8 cellular contexts compared by ENCODE assay signal in the genomic region with DNA sequence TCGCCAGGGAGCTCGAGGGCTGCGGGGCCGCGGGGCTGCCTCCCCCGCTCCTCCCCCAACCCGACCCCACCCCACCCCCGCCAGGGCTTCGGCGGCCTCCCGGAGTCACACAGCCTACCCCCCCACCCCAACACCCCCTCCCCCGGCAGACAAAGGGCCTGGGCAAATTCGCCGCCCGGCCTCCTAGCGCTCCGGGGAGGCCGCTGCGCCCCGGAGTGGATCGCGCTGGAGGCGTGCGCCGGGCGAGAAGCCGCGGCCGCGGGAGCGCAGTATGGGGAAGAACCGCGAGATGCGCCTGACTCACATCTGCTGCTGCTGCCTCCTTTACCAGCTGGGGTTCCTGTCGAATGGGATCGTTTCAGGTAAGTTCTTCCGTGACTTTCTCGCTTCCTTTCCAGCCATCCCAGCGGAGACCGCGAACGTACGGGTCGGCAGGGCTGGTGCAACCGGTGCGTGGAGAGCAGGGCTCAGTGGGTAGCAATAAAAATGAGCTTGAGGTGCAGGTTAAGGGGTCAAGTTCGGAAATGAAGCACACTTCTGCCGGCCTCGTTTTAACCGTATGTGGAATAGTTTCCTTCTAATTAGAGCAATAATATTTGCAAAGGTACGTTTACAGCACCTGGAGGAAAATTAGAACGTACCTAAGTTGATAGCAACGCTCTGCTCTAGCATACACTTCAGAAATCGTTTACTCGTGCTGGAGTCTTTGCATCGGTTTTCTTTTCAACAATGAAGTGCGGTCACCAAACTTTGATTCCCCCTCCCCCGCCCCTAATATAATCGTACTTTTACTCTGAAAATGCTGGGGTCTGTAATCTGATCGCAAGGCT. TPM values are rescaled to one million over a fixed set of nuclear protein-coding genes. Genes with fewer than 3 reads are reported as not detected.
A peak's percentile ranks its signal among the peaks of the same experiment; 100 is the strongest.
DNase-seq lines count a peak whose midpoint lies in the region; ATAC-seq and TF ChIP-seq lines count a peak whose summit lies in the region.

A gene with protein sequence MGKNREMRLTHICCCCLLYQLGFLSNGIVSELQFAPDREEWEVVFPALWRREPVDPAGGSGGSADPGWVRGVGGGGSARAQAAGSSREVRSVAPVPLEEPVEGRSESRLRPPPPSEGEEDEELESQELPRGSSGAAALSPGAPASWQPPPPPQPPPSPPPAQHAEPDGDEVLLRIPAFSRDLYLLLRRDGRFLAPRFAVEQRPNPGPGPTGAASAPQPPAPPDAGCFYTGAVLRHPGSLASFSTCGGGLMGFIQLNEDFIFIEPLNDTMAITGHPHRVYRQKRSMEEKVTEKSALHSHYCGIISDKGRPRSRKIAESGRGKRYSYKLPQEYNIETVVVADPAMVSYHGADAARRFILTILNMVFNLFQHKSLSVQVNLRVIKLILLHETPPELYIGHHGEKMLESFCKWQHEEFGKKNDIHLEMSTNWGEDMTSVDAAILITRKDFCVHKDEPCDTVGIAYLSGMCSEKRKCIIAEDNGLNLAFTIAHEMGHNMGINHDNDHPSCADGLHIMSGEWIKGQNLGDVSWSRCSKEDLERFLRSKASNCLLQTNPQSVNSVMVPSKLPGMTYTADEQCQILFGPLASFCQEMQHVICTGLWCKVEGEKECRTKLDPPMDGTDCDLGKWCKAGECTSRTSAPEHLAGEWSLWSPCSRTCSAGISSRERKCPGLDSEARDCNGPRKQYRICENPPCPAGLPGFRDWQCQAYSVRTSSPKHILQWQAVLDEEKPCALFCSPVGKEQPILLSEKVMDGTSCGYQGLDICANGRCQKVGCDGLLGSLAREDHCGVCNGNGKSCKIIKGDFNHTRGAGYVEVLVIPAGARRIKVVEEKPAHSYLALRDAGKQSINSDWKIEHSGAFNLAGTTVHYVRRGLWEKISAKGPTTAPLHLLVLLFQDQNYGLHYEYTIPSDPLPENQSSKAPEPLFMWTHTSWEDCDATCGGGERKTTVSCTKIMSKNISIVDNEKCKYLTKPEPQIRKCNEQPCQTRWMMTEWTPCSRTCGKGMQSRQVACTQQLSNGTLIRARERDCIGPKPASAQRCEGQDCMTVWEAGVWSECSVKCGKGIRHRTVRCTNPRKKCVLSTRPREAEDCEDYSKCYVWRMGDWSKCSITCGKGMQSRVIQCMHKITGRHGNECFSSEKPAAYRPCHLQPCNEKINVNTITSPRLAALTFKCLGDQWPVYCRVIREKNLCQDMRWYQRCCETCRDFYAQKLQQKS (plus strand): TSS at position 178 of the 830 bp plus-strand sequence. CDS start 94 bp downstream, at position 272.

- H3K36me3 ChIP-seq in HUES48 (ENCODE audit: control insufficient read depth, insufficient read depth, low read length): peaks cover 3% of the 10 kb centered on the region; the same call in 1 of the 2 replicates
- H3K36me3 ChIP-seq in heart right ventricle: no peaks in the 10 kb centered on the region
- no peaks in the 10 kb centered on the region for H3K36me3 ChIP-seq in rectal smooth muscle tissue (ENCODE audit: control insufficient read depth, insufficient read depth, low read length)

- no peak for TF ChIP-seq CTCF in heart right ventricle (IDR thresholded peaks at IDR 0.05)

- peak; percentile 56 for ATAC-seq in GM18909 (IDR thresholded peaks at IDR 0.05; ENCODE audit: poor library complexity, unreplicated experiment)
- ATAC-seq in activated naive CD4-positive, alpha-beta T cell treated with anti-CD3 and anti-CD28 coated beads, Interleukin-2, amount 50 U/mL, for 72 hours: peak; percentile 48 to 90
- peak in 7 of 8 donors; percentile 54 to 81 (median 76) for ATAC-seq in heart right ventricle

- peak within 1 kb of the TSS; percentile 91 for H3K9ac ChIP-seq in HUES48 (ENCODE audit: low read depth, low read length)
- no peak within 1 kb of the TSS for H3K9ac ChIP-seq in rectal smooth muscle tissue (ENCODE audit: low read length)

- intact Hi-C loops in heart right ventricle (cut with DNase I): no loop called here

- H3K9me3 ChIP-seq in HUES48 (ENCODE audit: control insufficient read depth, insufficient read depth, low read length): no peaks in the 10 kb centered on the region
- no peaks in the 10 kb centered on the region for H3K9me3 ChIP-seq in heart right ventricle

- peak in 1 of 2 donors; percentile 23 for DNase-seq in activated naive CD4-positive, alpha-beta T cell treated with anti-CD3 and anti-CD28 coated beads, Interleukin-2, amount 50 U/mL, for 72 hours (ENCODE audit: low spot score in 2 of 2)
- DNase-seq in heart right ventricle (peak in 1 of 2 donors; percentile 24), activated gamma-delta T cell (lab: John Stamatoyannopoulos, UW) (no peak), NCI-H146 (lab: John Stamatoyannopoulos, UW) (no peak), mesenteric fat pad (ENCODE audit: low spot score) (no peak)

- H3K27ac ChIP-seq in HUES48 (ENCODE audit: low read depth, low read length) (peak within 1 kb of the TSS; percentile 70), heart right ventricle (peak within 1 kb of the TSS in 6 of 10 donors; percentile 31 to 66 (median 53)), rectal smooth muscle tissue (ENCODE audit: low read depth, low read length) (no peak within 1 kb of the TSS)

- peaks cover 6% of the 10 kb centered on the region in 2 donors for H3K9me3 Mint-ChIP-seq in activated naive CD4-positive, alpha-beta T cell treated with anti-CD3 and anti-CD28 coated beads, Interleukin-2, amount 50 U/mL, for 72 hours

- peaks cover 7 to 24% of the 10 kb centered on the region in 2 donors for H3K36me3 Mint-ChIP-seq in activated naive CD4-positive, alpha-beta T cell treated with anti-CD3 and anti-CD28 coated beads, Interleukin-2, amount 50 U/mL, for 72 hours

- H3K4me3 ChIP-seq in HUES48 (ENCODE audit: low read depth, low read length) (peak within 1 kb of the TSS; percentile 98), heart right ventricle (peak within 1 kb of the TSS in 9 of 10 donors; percentile 45 to 66 (median 50)), rectal smooth muscle tissue (ENCODE audit: low read length) (peak within 1 kb of the TSS; percentile 69)

- H3K4me1 ChIP-seq in HUES48 (ENCODE audit: control insufficient read depth, insufficient read depth, low read length) (peaks cover 38% of the 10 kb centered on the region), heart right ventricle (peaks cover 0 to 19% (median 4%) of the 10 kb centered on the region in 9 donors), rectal smooth muscle tissue (ENCODE audit: control insufficient read depth, insufficient read depth, low read length) (no peaks in the 10 kb centered on the region)

- H3K27ac Mint-ChIP-seq in activated naive CD4-positive, alpha-beta T cell treated with anti-CD3 and anti-CD28 coated beads, Interleukin-2, amount 50 U/mL, for 72 hours: no peak within 1 kb of the TSS

- H3K27me3 ChIP-seq in HUES48 (ENCODE audit: control insufficient read depth, insufficient read depth, low read length) (no peaks in the 10 kb centered on the region), heart right ventricle (peaks cover 0 to 81% (median 48%) of the 10 kb centered on the region in 7 donors), rectal smooth muscle tissue (ENCODE audit: control insufficient read depth, insufficient read depth, low read length) (no peaks in the 10 kb centered on the region)

- 1% methylated on average over 53 to 60 of the region's 60 CpGs for WGBS in heart right ventricle, 2 donors

RNA-seq across cellular contexts. Expression of the gene that starts here (rescaled TPM):
- total RNA-seq in activated naive CD4-positive, alpha-beta T cell treated with anti-CD3 and anti-CD28 coated beads, Interleukin-2, amount 50 U/mL, for 72 hours: not detected
- total RNA-seq in heart right ventricle: 1 to 10 TPM in 1 of 10 donors, under 1 TPM in 9; 0.19 to 1.3 (median 0.48) TPM
- under 1 TPM; 0.15 to 0.16 TPM for polyA plus RNA-seq in heart right ventricle
- total RNA-seq in mesenteric fat pad: not detected

Comparison
In these comparisons a context has a peak if more than half of its experiments do, and no peak if none do; other contexts are left out.
1. Peak in ATAC-seq in activated naive CD4-positive, alpha-beta T cell treated with anti-CD3 and anti-CD28 coated beads, Interleukin-2, amount 50 U/mL, for 72 hours; RNA of the gene not detected or under 1 TPM.